ENCODE assay signal across 8 cellular contexts in the genomic region with DNA sequence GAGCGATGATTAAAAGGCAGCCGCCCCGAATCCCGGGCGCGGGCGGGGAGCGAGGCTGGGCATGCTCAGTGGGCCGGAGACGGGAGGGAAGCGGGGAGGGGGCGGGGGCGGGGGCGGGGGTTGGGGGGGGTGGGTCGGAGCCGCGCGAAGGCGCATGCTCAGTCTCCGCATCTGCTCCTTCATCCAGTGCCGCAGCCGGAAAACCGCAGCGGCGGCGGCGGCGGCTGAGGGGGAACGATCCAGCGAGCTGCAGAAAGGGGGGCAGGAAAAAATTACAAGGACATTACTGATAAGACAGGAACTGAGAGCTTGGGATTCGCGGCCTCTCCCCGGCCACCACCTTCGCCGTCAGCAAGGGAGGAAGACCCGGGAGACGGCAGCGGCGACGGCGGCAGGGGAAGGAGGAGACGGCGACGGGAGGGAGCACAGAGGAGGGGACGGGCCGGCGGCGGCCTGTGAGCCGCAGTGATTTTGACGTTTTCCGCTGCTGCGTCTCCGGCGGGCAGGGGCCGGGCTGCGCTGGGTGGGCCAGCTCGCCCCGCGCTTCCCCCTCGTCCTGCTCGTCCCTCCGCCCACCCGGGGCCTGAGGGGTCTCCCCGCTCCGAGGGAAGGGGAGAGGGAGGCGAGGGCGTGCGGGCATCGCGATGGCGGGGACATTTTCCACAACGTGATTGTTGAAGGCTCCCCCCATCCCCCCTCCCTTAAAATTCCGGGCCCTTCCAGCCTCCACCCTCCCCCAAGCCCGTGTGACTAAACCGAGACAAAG. TPM values are rescaled to one million over a fixed set of nuclear protein-coding genes. Genes with fewer than 3 reads are reported as not detected.
DNase-seq lines count a peak whose midpoint lies in the region; ATAC-seq and TF ChIP-seq lines count a peak whose summit lies in the region.

Gene CAMSAP2 (plus strand): TSS at position 161 of the 766 bp plus-strand sequence. CDS start 935 bp downstream, outside the sequence.

- CTCF ChIA-PET in A673 (lab: Charles Lee) = interaction anchor here (1.0 kb wide), 1 partner anchor 117 kb away, joined by 3 read pairs; no protein-coding TSS in a partner anchor
- CTCF ChIA-PET in activated CD4-positive, alpha-beta memory T cell treated with anti-CD3 and anti-CD28 coated beads, Interleukin-2, amount 10 ng/mL, durations not matched to agents 7 days and 5 days (lab: Charles Lee) = interaction anchor here (1.0 to 2.2 kb wide), 2 partner anchors 63 to 117 kb away, joined by 5 read pairs; no protein-coding TSS in a partner anchor

- no peaks in the 10 kb centered on the region for H3K9me3 Mint-ChIP-seq in activated CD4-positive, alpha-beta memory T cell treated with anti-CD3 and anti-CD28 coated beads, Interleukin-2, amount 10 ng/mL, durations not matched to agents 7 days and 5 days

- TF ChIP-seq CTCF in A673 (conservative IDR thresholded peaks at IDR 0.05; ENCODE audit: low read depth, low read length) (no peak), lower leg skin (IDR thresholded peaks at IDR 0.05) (peak in 1 of 3 donors; percentile 24)

- no peaks in the 10 kb centered on the region for H3K36me3 ChIP-seq in A673 (ENCODE audit: insufficient read depth, low read length, poor library complexity, severe bottlenecking)
- no peaks in the 10 kb centered on the region for H3K36me3 ChIP-seq in duodenal mucosa (ENCODE audit: control insufficient read depth in 1 of 2, insufficient read depth in 2 of 2, low read length in 2 of 2)

- H3K4me1 ChIP-seq in A673 (ENCODE audit: insufficient read depth, low read length, poor library complexity, severe bottlenecking) = peaks cover 20% of the 10 kb centered on the region
- H3K4me1 ChIP-seq in duodenal mucosa (ENCODE audit: control insufficient read depth in 1 of 2, insufficient read depth in 2 of 2, low read length in 2 of 2) = peaks cover 21 to 26% of the 10 kb centered on the region in 2 donors

- peak within 1 kb of the TSS; percentile 89 for H3K4me3 ChIP-seq in A673 (ENCODE audit: low read depth, low read length, poor library complexity, severe bottlenecking)
- peak within 1 kb of the TSS; percentile 76 to 94 for H3K4me3 ChIP-seq in duodenal mucosa (ENCODE audit: low read depth in 1 of 2, low read length in 2 of 2)
- H3K4me3 ChIP-seq in lower leg skin (ENCODE audit: low read depth, poor library complexity, severe bottlenecking) = peak within 1 kb of the TSS; percentile 75

- WGBS in lower leg skin, 2 donors = 0% methylated on average over 26 to 53 of the region's 75 CpGs

- intact Hi-C loops in A673 (cut with micrococcal nuclease; ENCODE audit: unreplicated experiment) = no loop called here
- intact Hi-C loops in lower leg skin (cut with DNase I; ENCODE audit: low total_unique reads) = no loop called here

- H3K27ac ChIP-seq in A673 (ENCODE audit: low read depth, low read length, poor library complexity, severe bottlenecking) (peak within 1 kb of the TSS; percentile 92), duodenal mucosa (ENCODE audit: low read depth, low read length) (peak within 1 kb of the TSS; percentile 95)

- H3K36me3 Mint-ChIP-seq in activated CD4-positive, alpha-beta memory T cell treated with anti-CD3 and anti-CD28 coated beads, Interleukin-2, amount 10 ng/mL, durations not matched to agents 7 days and 5 days (ENCODE audit: low read depth) = no peaks in the 10 kb centered on the region

- peak within 1 kb of the TSS; percentile 85 to 87 for H3K9ac ChIP-seq in duodenal mucosa (ENCODE audit: low read depth in 1 of 2, low read length in 2 of 2)

- peak; percentile 94 for DNase-seq in A673 (ENCODE audit: low spot score)
- DNase-seq in NCI-H510A treated with DMSO at 0.1 percent for 48 hours (lab: John Stamatoyannopoulos, UW) = peak; percentile 92
- DNase-seq in activated CD4-positive, alpha-beta memory T cell treated with anti-CD3 and anti-CD28 coated beads, Interleukin-2, amount 10 ng/mL, durations not matched to agents 7 days and 5 days = peak; percentile 60
- peak; percentile 85 to 97 for DNase-seq in lower leg skin (ENCODE audit: low spot score in 2 of 2)
- DNase-seq in stimulated activated CD4-positive, alpha-beta T cell treated with anti-CD3 and anti-CD28 coated beads, Interleukin-4, amount 100 ng/mL, for 24 hours = peak; percentile 66

- peak within 1 kb of the TSS; percentile 68 for H3K27ac Mint-ChIP-seq in activated CD4-positive, alpha-beta memory T cell treated with anti-CD3 and anti-CD28 coated beads, Interleukin-2, amount 10 ng/mL, durations not matched to agents 7 days and 5 days

- H3K27me3 ChIP-seq in A673 (replicated peaks; ENCODE audit: insufficient read depth, low read depth, low read length, poor library complexity) = no peaks in the 10 kb centered on the region
- no peaks in the 10 kb centered on the region for H3K27me3 ChIP-seq in duodenal mucosa (ENCODE audit: control insufficient read depth in 1 of 2, insufficient read depth in 2 of 2, low read length in 2 of 2)

- H3K27me3 Mint-ChIP-seq in activated CD4-positive, alpha-beta memory T cell treated with anti-CD3 and anti-CD28 coated beads, Interleukin-2, amount 10 ng/mL, durations not matched to agents 7 days and 5 days = peaks cover 36% of the 10 kb centered on the region

- ATAC-seq in GM18868 (IDR thresholded peaks at IDR 0.05; ENCODE audit: unreplicated experiment) (peak; percentile 44), HG03159 (IDR thresholded peaks at IDR 0.05; ENCODE audit: unreplicated experiment) (peak; percentile 46)

- peak within 1 kb of the TSS; percentile 90 for H3K4me3 Mint-ChIP-seq in activated CD4-positive, alpha-beta memory T cell treated with anti-CD3 and anti-CD28 coated beads, Interleukin-2, amount 10 ng/mL, durations not matched to agents 7 days and 5 days

- POLR2A ChIA-PET in A673 (lab: Charles Lee; ENCODE audit: low non-redundant PET) = no interaction called here
- POLR2A ChIA-PET in activated CD4-positive, alpha-beta memory T cell treated with anti-CD3 and anti-CD28 coated beads, Interleukin-2, amount 10 ng/mL, durations not matched to agents 7 days and 5 days (lab: Charles Lee) = no interaction called here

- no peaks in the 10 kb centered on the region for H3K9me3 ChIP-seq in A673 (ENCODE audit: low read depth, low read length, poor library complexity, severe bottlenecking)
- no peaks in the 10 kb centered on the region for H3K9me3 ChIP-seq in duodenal mucosa (ENCODE audit: control insufficient read depth in 1 of 2, low read length in 2 of 2)

- peaks cover 21% of the 10 kb centered on the region for H3K4me1 Mint-ChIP-seq in activated CD4-positive, alpha-beta memory T cell treated with anti-CD3 and anti-CD28 coated beads, Interleukin-2, amount 10 ng/mL, durations not matched to agents 7 days and 5 days

- TF ChIP-seq POLR2A in lower leg skin (IDR thresholded peaks at IDR 0.05) = no peak

- no TSS peak for BruUV-seq in A673 (replicated peaks; lab: Mats Ljungman, UMichigan)

RNA-seq across cellular contexts. Expression of gene CAMSAP2, which starts in this region (rescaled TPM):
- total RNA-seq in A673 (2021) (39.4 and 39.5 TPM in 2 replicates), lower leg skin (10 to 100 TPM; 22.5 to 41.3 (median 36.1) TPM)
- under 1 TPM; 0.65 to 0.78 TPM for total RNA-seq in activated CD4-positive, alpha-beta memory T cell treated with anti-CD3 and anti-CD28 coated beads, Interleukin-2, amount 10 ng/mL, durations not matched to agents 7 days and 5 days

Comparison
In these comparisons a context has a peak if more than half of its experiments do, and no peak if none do; other contexts are left out.
1. Peak in every context shown above with its lines: DNase-seq, ATAC-seq, H3K4me3 ChIP-seq and H3K27ac ChIP-seq.
2. RNA of gene CAMSAP2 (total RNA-seq): 39.4 to 39.5 TPM in A673 and 22.5 to 41.3 TPM in lower leg skin; 0.65 to 0.78 TPM in activated CD4-positive, alpha-beta memory T cell treated with anti-CD3 and anti-CD28 coated beads, Interleukin-2, amount 10 ng/mL, durations not matched to agents 7 days and 5 days; every median in the first group is over 10 times any median in the second.
3. Peak in DNase-seq in activated CD4-positive, alpha-beta memory T cell treated with anti-CD3 and anti-CD28 coated beads, Interleukin-2, amount 10 ng/mL, durations not matched to agents 7 days and 5 days; RNA of the gene not detected or under 1 TPM.